ENCODE assay signal across 17 cellular contexts in genomic region chr12:66859751-66860440, GRCh38.
"Had no signal": no experiment of that assay in that cellular context is flagged by ENCODE, and none has a peak within 500 bp of the region (broad histone marks: within the 10 kb centered on the region; RNA-seq: fewer than 3 reads in every experiment).

No MANE protein-coding gene starts in this region.

- H3K36me3 ChIP-seq: ascending aorta, cardiac muscle cell, esophagus squamous epithelium, right atrium auricular region, upper lobe of right lung had no signal

- ATAC-seq: activated CD8-positive, alpha-beta T cell treated with anti-CD3 and anti-CD28 coated beads for 36 hours; stimulated activated effector memory CD8-positive, alpha-beta T cell treated with anti-CD3 and anti-CD28 coated beads, Interleukin-12 subunit alpha, Interleukin-12 subunit beta, amount 100 ng/mL, for 72 hours; upper lobe of right lung had no signal

- H3K27ac ChIP-seq: ascending aorta, cardiac muscle cell, esophagus squamous epithelium, right atrium auricular region, upper lobe of right lung had no signal

- H3K27me3 Mint-ChIP-seq: activated T-cell treated with anti-CD3 and anti-CD28 coated beads, Interleukin-2, amount 50 U/mL, for 24 hours; progenitor cell of endocrine pancreas had no signal

- H3K9me3 Mint-ChIP-seq: activated CD4-positive, alpha-beta T cell treated with anti-CD3 and anti-CD28 coated beads, Interleukin-2, amount 10 ng/mL, durations not matched to agents 24 days and 14 days; activated CD8-positive, alpha-beta T cell treated with anti-CD3 and anti-CD28 coated beads for 36 hours; activated naive CD4-positive, alpha-beta T cell treated with anti-CD3 and anti-CD28 coated beads for 36 hours; activated T-cell treated with anti-CD3 and anti-CD28 coated beads, Interleukin-2, amount 50 U/mL, for 24 hours; stimulated activated effector memory CD8-positive, alpha-beta T cell treated with anti-CD3 and anti-CD28 coated beads, Interleukin-12 subunit alpha, Interleukin-12 subunit beta, amount 100 ng/mL, for 72 hours had no signal

- H3K4me3 Mint-ChIP-seq: activated CD4-positive, alpha-beta T cell treated with anti-CD3 and anti-CD28 coated beads, Interleukin-2, amount 10 ng/mL, durations not matched to agents 24 days and 14 days; activated CD8-positive, alpha-beta T cell treated with anti-CD3 and anti-CD28 coated beads for 36 hours; activated naive CD4-positive, alpha-beta T cell treated with anti-CD3 and anti-CD28 coated beads for 36 hours; activated T-cell treated with anti-CD3 and anti-CD28 coated beads, Interleukin-2, amount 50 U/mL, for 24 hours; stimulated activated effector memory CD8-positive, alpha-beta T cell treated with anti-CD3 and anti-CD28 coated beads, Interleukin-12 subunit alpha, Interleukin-12 subunit beta, amount 100 ng/mL, for 72 hours had no signal

- H3K9me3 ChIP-seq: ascending aorta, esophagus squamous epithelium, right atrium auricular region, upper lobe of right lung had no signal

- H3K27me3 ChIP-seq: ascending aorta, cardiac muscle cell, esophagus squamous epithelium, right atrium auricular region, upper lobe of right lung had no signal

- H3K27ac Mint-ChIP-seq: activated CD4-positive, alpha-beta T cell treated with anti-CD3 and anti-CD28 coated beads, Interleukin-2, amount 10 ng/mL, durations not matched to agents 24 days and 14 days; activated CD8-positive, alpha-beta T cell treated with anti-CD3 and anti-CD28 coated beads for 36 hours; activated naive CD4-positive, alpha-beta T cell treated with anti-CD3 and anti-CD28 coated beads for 36 hours; activated T-cell treated with anti-CD3 and anti-CD28 coated beads, Interleukin-2, amount 50 U/mL, for 24 hours; progenitor cell of endocrine pancreas; stimulated activated effector memory CD8-positive, alpha-beta T cell treated with anti-CD3 and anti-CD28 coated beads, Interleukin-12 subunit alpha, Interleukin-12 subunit beta, amount 100 ng/mL, for 72 hours had no signal

- H3K36me3 Mint-ChIP-seq: stimulated activated effector memory CD8-positive, alpha-beta T cell treated with anti-CD3 and anti-CD28 coated beads, Interleukin-12 subunit alpha, Interleukin-12 subunit beta, amount 100 ng/mL, for 72 hours had no signal

- H3K4me1 Mint-ChIP-seq: activated CD4-positive, alpha-beta T cell treated with anti-CD3 and anti-CD28 coated beads, Interleukin-2, amount 10 ng/mL, durations not matched to agents 24 days and 14 days; stimulated activated effector memory CD8-positive, alpha-beta T cell treated with anti-CD3 and anti-CD28 coated beads, Interleukin-12 subunit alpha, Interleukin-12 subunit beta, amount 100 ng/mL, for 72 hours had no signal

- H3K4me3 ChIP-seq: ascending aorta, cardiac muscle cell, esophagus squamous epithelium, right atrium auricular region, upper lobe of right lung had no signal

- H3K4me1 ChIP-seq: ascending aorta, esophagus squamous epithelium, right atrium auricular region, upper lobe of right lung had no signal

- DNase-seq: activated CD4-positive, alpha-beta T cell treated with anti-CD3 and anti-CD28 coated beads, Interleukin-2, amount 10 ng/mL, durations not matched to agents 24 days and 14 days; activated CD8-positive, alpha-beta T cell treated with anti-CD3 and anti-CD28 coated beads for 36 hours; activated naive CD4-positive, alpha-beta T cell treated with anti-CD3 and anti-CD28 coated beads for 36 hours; activated T-cell treated with anti-CD3 and anti-CD28 coated beads, Interleukin-2, amount 50 U/mL, for 24 hours; dermis blood vessel endothelial cell; effector memory CD4-positive, alpha-beta T cell; esophagus squamous epithelium; occipital lobe; stimulated activated CD4-positive, alpha-beta T cell treated with anti-CD3 and anti-CD28 coated beads, Interleukin-2, amount 100 ng/mL, for 48 hours; T-helper 1 cell; T-helper 9 cell; upper lobe of right lung had no signal
